21 cellular contexts compared by ENCODE assay signal in the genomic region with DNA sequence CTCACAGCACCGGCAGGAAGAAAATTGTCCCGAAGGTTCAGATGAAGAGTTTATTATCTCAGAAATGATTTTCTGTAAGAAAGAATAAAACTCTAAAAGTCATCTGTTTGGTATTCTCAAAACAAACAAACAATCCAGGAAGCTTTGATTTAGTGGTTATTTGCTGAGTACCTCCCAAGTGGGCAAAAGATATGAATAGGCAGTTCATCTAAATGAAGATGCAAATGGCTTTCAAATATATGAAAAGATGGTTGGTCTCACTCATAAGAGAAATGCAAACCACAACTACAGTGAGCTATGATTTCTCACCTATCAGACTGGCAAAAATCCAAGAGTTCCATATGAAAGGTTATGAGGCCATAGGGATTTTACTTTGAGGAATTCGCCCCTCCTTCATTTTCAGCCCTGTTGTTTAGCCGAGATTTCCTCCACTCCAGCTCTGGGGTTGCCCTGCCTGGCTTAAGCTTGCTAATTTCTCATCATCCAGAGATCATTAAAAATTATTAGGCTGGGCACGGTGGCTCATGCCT.
DNase-seq lines count a peak whose midpoint lies in the region; ATAC-seq and TF ChIP-seq lines count a peak whose summit lies in the region.
"Had no signal": no experiment of that assay in that cellular context is flagged by ENCODE, and none has a peak within 500 bp of the region (broad histone marks: within the 10 kb centered on the region; RNA-seq: fewer than 3 reads in every experiment).

No MANE protein-coding gene starts in this region.

- no peak overlapping the region for H3K4me3 ChIP-seq in choroid plexus epithelial cell (ENCODE audit: low read depth, low read length)
- H3K4me3 ChIP-seq: left lung, upper lobe of right lung had no signal

- ATAC-seq in GM18873 (IDR thresholded peaks at IDR 0.05; ENCODE audit: low FRiP score, unreplicated experiment) = no peak
- ATAC-seq: activated CD8-positive, alpha-beta T cell treated with anti-CD3 and anti-CD28 coated beads, Interleukin-2, amount 10 ng/mL, durations not matched to agents 7 days and 5 days; left lung; upper lobe of right lung; WTC11 had no signal

- peak; percentile 24 for DNase-seq in NCI-H2227 (lab: John Stamatoyannopoulos, UW; ENCODE audit: unreplicated experiment)
- no peak for DNase-seq in NCI-H2227 treated with DMSO at 0.1 percent for 48 hours (lab: John Stamatoyannopoulos, UW)
- DNase-seq in NCI-H69 (lab: John Stamatoyannopoulos, UW) = peak; percentile 54
- peak; percentile 13 for DNase-seq in choroid plexus epithelial cell (ENCODE audit: low read depth)
- no peak for DNase-seq in NCI-H510A (lab: John Stamatoyannopoulos, UW)
- no peak for DNase-seq in AG20443 (ENCODE audit: low spot score)
- no peak for DNase-seq in iPS-NIHi11 (ENCODE audit: low spot score)
- DNase-seq: activated CD8-positive, alpha-beta T cell treated with anti-CD3 and anti-CD28 coated beads, Interleukin-2, amount 10 ng/mL, durations not matched to agents 7 days and 5 days; activated naive CD4-positive, alpha-beta T cell treated with Interleukin-2 at 50 U/mL for 16 hours; C1 segment of cervical spinal cord; cerebellar nuclear complex; DMS153; effector memory CD4-positive, alpha-beta T cell; KG1; left lung; NCI-H1105 treated with DMSO at 0.1 percent for 48 hours; SHP77 treated with DMSO at 0.1 percent for 48 hours; stimulated activated CD4-positive, alpha-beta T cell treated with anti-CD3 and anti-CD28 coated beads, Interleukin-4, amount 100 ng/mL, for 24 hours; upper lobe of right lung had no signal

- TF ChIP-seq CTCF in choroid plexus epithelial cell (conservative IDR thresholded peaks at IDR 0.05; ENCODE audit: low read depth, low read length) = no peak

Comparison
In these comparisons a context has a peak if more than half of its experiments do, and no peak if none do; other contexts are left out.
1. DNase-seq: peak in NCI-H2227 (single experiment), NCI-H69 (single experiment) and choroid plexus epithelial cell (single experiment); none in NCI-H2227 treated with DMSO at 0.1 percent for 48 hours (single experiment), NCI-H510A (single experiment), AG20443 (single experiment) and iPS-NIHi11 (single experiment).